Comparison of ENCODE assay signal across 9 cellular contexts in the genomic region with DNA sequence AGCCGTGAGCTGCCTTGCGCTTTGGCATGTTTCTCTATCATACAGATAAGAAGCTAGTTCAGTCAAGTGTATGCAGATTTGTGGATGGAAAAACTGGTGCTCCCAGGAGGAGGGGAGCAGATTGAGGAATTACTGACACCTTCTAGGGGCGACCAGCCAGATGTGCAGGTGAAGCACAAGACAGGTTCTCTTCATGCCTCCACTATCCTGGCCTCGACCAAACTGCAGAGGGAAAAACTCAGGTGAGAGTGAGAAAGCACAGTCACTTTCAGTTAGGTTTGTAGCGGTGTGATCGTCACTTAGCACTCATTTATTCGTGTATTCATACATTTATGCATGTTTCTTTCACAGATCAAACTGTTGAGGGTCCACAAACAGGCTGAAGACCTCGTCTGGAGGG. TPM values are rescaled to one million over a fixed set of nuclear protein-coding genes. Genes with fewer than 3 reads are reported as not detected.
DNase-seq lines count a peak whose midpoint lies in the region; ATAC-seq lines count a peak whose summit lies in the region.
"Had no signal": no experiment of that assay in that cellular context is flagged by ENCODE, and none has a peak within 500 bp of the region (broad histone marks: within the 10 kb centered on the region; RNA-seq: fewer than 3 reads in every experiment).

No MANE protein-coding gene starts in this region.

- peaks cover 56% of the 10 kb centered on the region in 2 donors for H3K4me1 Mint-ChIP-seq in immature natural killer cell

- H3K4me3 Mint-ChIP-seq in immature natural killer cell: peak overlapping the region; percentile 90 to 95 (median 91)

- peaks cover 2 to 14% (median 12%) of the 10 kb centered on the region in 3 donors for H3K27me3 Mint-ChIP-seq in immature natural killer cell (ENCODE audit: low read depth in 3 of 3)

- peak overlapping the region; percentile 79 for H3K27ac ChIP-seq in subcutaneous abdominal adipose tissue (ENCODE audit: low read depth, low read length)

- H3K9ac ChIP-seq in subcutaneous abdominal adipose tissue (ENCODE audit: low read length in 5 of 5): peak overlapping the region; percentile 81 to 94 (median 91)

- H3K27me3 ChIP-seq in subcutaneous abdominal adipose tissue (ENCODE audit: control insufficient read depth in 5 of 5, insufficient read depth in 4 of 5, low read length in 5 of 5): no peaks in the 10 kb centered on the region

- DNase-seq in NCI-H82 (lab: John Stamatoyannopoulos, UW) (peak; percentile 54), NCI-H82 treated with DMSO at 0.1 percent for 48 hours (lab: John Stamatoyannopoulos, UW; ENCODE audit: unreplicated experiment) (no peak), immature natural killer cell (no peak), EL (no peak), AG08395 (ENCODE audit: low spot score) (no peak)
- no peak for DNase-seq in activated naive CD4-positive, alpha-beta T cell treated with anti-CD3 and anti-CD28 coated beads, Interleukin-2, amount 50 U/mL, for 72 hours (ENCODE audit: low spot score in 2 of 2)
- DNase-seq in activated CD4-positive, CD25-positive, alpha-beta regulatory T cell (lab: John Stamatoyannopoulos, UW): no peak

- ATAC-seq in activated naive CD4-positive, alpha-beta T cell treated with anti-CD3 and anti-CD28 coated beads, Interleukin-2, amount 50 U/mL, for 72 hours: no peak

- peak overlapping the region; percentile 89 to 93 for H3K27ac Mint-ChIP-seq in activated naive CD4-positive, alpha-beta T cell treated with anti-CD3 and anti-CD28 coated beads, Interleukin-2, amount 50 U/mL, for 72 hours
- H3K27ac Mint-ChIP-seq in immature natural killer cell: peak overlapping the region; percentile 96 to 99 (median 98)

- no peaks in the 10 kb centered on the region for H3K9me3 Mint-ChIP-seq in activated naive CD4-positive, alpha-beta T cell treated with anti-CD3 and anti-CD28 coated beads, Interleukin-2, amount 50 U/mL, for 72 hours
- no peaks in the 10 kb centered on the region for H3K9me3 Mint-ChIP-seq in immature natural killer cell

- H3K4me1 ChIP-seq in subcutaneous abdominal adipose tissue (ENCODE audit: control insufficient read depth in 5 of 5, insufficient read depth in 5 of 5, low read length in 5 of 5): peaks cover 11 to 58% (median 36%) of the 10 kb centered on the region in 5 donors

- no peaks in the 10 kb centered on the region for H3K9me3 ChIP-seq in subcutaneous abdominal adipose tissue (ENCODE audit: control insufficient read depth in 5 of 5, low read length in 5 of 5)

- H3K4me3 ChIP-seq in subcutaneous abdominal adipose tissue (ENCODE audit: low read depth in 1 of 5, low read length in 5 of 5): peak overlapping the region; percentile 73 to 97 (median 93)

- peaks cover 0 to 13% (median 6%) of the 10 kb centered on the region in 5 donors for H3K36me3 ChIP-seq in subcutaneous abdominal adipose tissue (ENCODE audit: control insufficient read depth in 5 of 5, insufficient read depth in 5 of 5, low read length in 5 of 5)

- H3K36me3 Mint-ChIP-seq in activated naive CD4-positive, alpha-beta T cell treated with anti-CD3 and anti-CD28 coated beads, Interleukin-2, amount 50 U/mL, for 72 hours: peaks cover 33 to 35% of the 10 kb centered on the region in 2 donors
- H3K36me3 Mint-ChIP-seq in immature natural killer cell: peaks cover 0 to 8% (median 0%) of the 10 kb centered on the region in 3 donors

RNA-seq across cellular contexts. Expression of a gene that starts 0.6 kb away (rescaled TPM):
- 100 to 1,000 TPM in 1 of 2 donors, 10 to 100 TPM in 1; 75.3 to 123 TPM for total RNA-seq in activated naive CD4-positive, alpha-beta T cell treated with anti-CD3 and anti-CD28 coated beads, Interleukin-2, amount 50 U/mL, for 72 hours
- 100 to 1,000 TPM; 237 to 306 (median 285) TPM for polyA plus RNA-seq in immature natural killer cell

RNA-seq across cellular contexts. Expression of a gene that starts 21.5 kb away (rescaled TPM):
- total RNA-seq in activated naive CD4-positive, alpha-beta T cell treated with anti-CD3 and anti-CD28 coated beads, Interleukin-2, amount 50 U/mL, for 72 hours: 1 to 10 TPM in 1 of 2 donors, under 1 TPM in 1; 0.64 to 1.0 TPM
- not detected for polyA plus RNA-seq in immature natural killer cell

RNA-seq across cellular contexts. Expression of a gene that starts 38.4 kb away (rescaled TPM):
- total RNA-seq in activated naive CD4-positive, alpha-beta T cell treated with anti-CD3 and anti-CD28 coated beads, Interleukin-2, amount 50 U/mL, for 72 hours: 10 to 100 TPM; 35.7 to 37.2 TPM
- polyA plus RNA-seq in immature natural killer cell: 10 to 100 TPM in 1 of 3 donors, 1 to 10 TPM in 2; 5.1 to 23.3 (median 7.2) TPM

RNA-seq across cellular contexts. Expression of a gene that starts 46.2 kb away (rescaled TPM):
- not detected for total RNA-seq in activated naive CD4-positive, alpha-beta T cell treated with anti-CD3 and anti-CD28 coated beads, Interleukin-2, amount 50 U/mL, for 72 hours
- under 1 TPM in 1 of 3 donors, not detected in 2; 0.22 TPM for polyA plus RNA-seq in immature natural killer cell
- total RNA-seq: T-helper 1 cell treated with Interleukin-12 subunit alpha and Interleukin-12 subunit beta and Interleukin-4 antibody, amounts not matched to agents 30 ng/mL and 1 ng/mL, for 36 hours had no signal
